In the genomic region with DNA sequence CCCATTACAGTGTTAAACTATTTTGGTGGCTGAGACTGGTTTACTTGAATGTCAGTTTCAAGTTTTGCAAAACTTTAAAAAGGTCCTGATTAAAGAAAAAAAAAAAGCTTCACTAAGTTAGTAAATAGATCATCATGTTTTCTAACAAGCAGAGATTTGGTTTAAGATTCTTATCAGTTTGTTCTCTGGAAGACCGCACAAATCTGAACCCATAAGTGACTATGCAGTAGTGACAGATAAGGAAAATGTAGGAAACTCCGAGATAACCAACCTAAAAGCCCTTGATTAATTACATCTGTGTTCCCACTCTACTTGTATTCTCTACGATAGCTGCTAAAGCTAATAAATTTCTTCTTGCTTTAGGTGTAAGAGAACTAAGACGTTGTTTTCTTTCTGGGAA, we compare ENCODE assay signal across 25 cellular contexts.
"Had no signal": no experiment of that assay in that cellular context is flagged by ENCODE, and none has a peak within 500 bp of the region (broad histone marks: within the 10 kb centered on the region; RNA-seq: fewer than 3 reads in every experiment).

No MANE protein-coding gene starts in this region.

- H3K36me3 ChIP-seq: MG63, Peyer's patch, SJCRH30 had no signal

- H3K27ac ChIP-seq: PC-9, Peyer's patch, SJCRH30, SK-N-MC had no signal

- H3K4me2 ChIP-seq: PC-9 had no signal

- DNase-seq: IMR-90; Karpas-422; KG1; MG63; NCI-H1092; NCI-H1105 treated with DMSO at 0.1 percent for 48 hours; NCI-H1417 treated with DMSO at 0.1 percent for 48 hours; NCI-H146; NCI-H187; NCI-H2029; NCI-H2081 treated with DMSO at 0.1 percent for 48 hours; NCI-H2171; NCI-H226; NCI-H446; NCI-H510A; NCI-H524 treated with DMSO at 0.1 percent for 48 hours; NCI-H69; NCI-H774; NK-92 treated with Interleukin-12 subunit alpha and Interleukin-12 subunit beta, amount 100 ng/mL, for 24 hours; OCI-M1; PC-9; Peyer's patch; SHP77 treated with DMSO at 0.1 percent for 48 hours; SJCRH30 had no signal

- H3K4me3 ChIP-seq: MG63, PC-9, Peyer's patch, SJCRH30, SK-N-MC had no signal

- H3K9me3 ChIP-seq: MG63, Peyer's patch, SJCRH30 had no signal

- H3K4me1 ChIP-seq: Peyer's patch had no signal

- H3K27me3 ChIP-seq: MG63, Peyer's patch, SJCRH30 had no signal

- H2AFZ ChIP-seq: PC-9 had no signal
